In the genomic region with DNA sequence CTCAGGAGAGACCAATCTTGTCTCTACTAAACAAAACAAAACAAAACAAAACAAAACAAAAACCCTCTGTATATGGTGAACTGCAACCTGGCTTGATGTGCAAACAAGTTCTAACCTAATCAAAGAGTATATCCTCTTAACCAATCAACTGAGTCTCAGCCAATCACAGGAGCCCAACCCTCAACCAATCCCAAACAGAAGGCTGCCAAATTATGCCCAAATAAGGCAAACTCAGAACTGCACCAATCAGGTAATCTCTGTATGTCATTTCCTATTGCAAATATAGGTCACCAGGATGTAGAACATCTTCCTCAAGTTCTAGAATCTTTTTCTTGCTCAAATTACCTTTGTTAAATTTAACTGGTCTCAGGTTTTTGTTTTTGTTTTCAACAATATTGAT, we compare ENCODE assay signal across 15 cellular contexts. TPM values are rescaled to one million over a fixed set of nuclear protein-coding genes. Genes with fewer than 3 reads are reported as not detected.
DNase-seq lines count a peak whose midpoint lies in the region; ATAC-seq and TF ChIP-seq lines count a peak whose summit lies in the region.
"Had no signal": no experiment of that assay in that cellular context is flagged by ENCODE, and none has a peak within 500 bp of the region (broad histone marks: within the 10 kb centered on the region; RNA-seq: fewer than 3 reads in every experiment).

No MANE protein-coding gene starts in this region.

- H3K36me3 Mint-ChIP-seq in activated CD4-positive, alpha-beta T cell treated with anti-CD3 and anti-CD28 coated beads, Interleukin-2, amount 10 ng/mL, durations not matched to agents 24 days and 14 days (ENCODE audit: low read depth), result peaks cover 46% of the 10 kb centered on the region
- peaks cover 86% of the 10 kb centered on the region for H3K36me3 Mint-ChIP-seq in activated T-helper 17 cell treated with anti-CD3 and anti-CD28 coated beads, Interleukin-2, amount 50 U/mL, for 72 hours (ENCODE audit: low read depth)

- H3K9me3 ChIP-seq in mucosa of descending colon, result no peaks in the 10 kb centered on the region
- H3K9me3 ChIP-seq: BE2C, SJCRH30, testis had no signal

- no peak overlapping the region for H3K4me3 ChIP-seq in KMS-11 (IDR thresholded peaks at IDR 0.05; ENCODE audit: insufficient read depth, low read depth, low read length)
- H3K4me3 ChIP-seq in mucosa of descending colon, result no peak overlapping the region
- H3K4me3 ChIP-seq: SJCRH30, testis had no signal

- H3K79me2 ChIP-seq in KMS-11 (ENCODE audit: insufficient read depth, low read depth), result peaks cover 96% of the 10 kb centered on the region

- intact Hi-C loops in activated CD4-positive, alpha-beta T cell treated with anti-CD3 and anti-CD28 coated beads, Interleukin-2, amount 10 ng/mL, durations not matched to agents 24 days and 14 days (cut with micrococcal nuclease), result loop anchor here (5.0 kb wide), 3 partner anchors 317 to 647 kb away; partner anchors contain the start of genes ANKIB1, KRIT1 and VPS50
- intact Hi-C loops in mucosa of descending colon (cut with DNase I, micrococcal nuclease), result no loop called here

- peaks cover 45% of the 10 kb centered on the region for H3K4me1 Mint-ChIP-seq in activated CD4-positive, alpha-beta T cell treated with anti-CD3 and anti-CD28 coated beads, Interleukin-2, amount 10 ng/mL, durations not matched to agents 24 days and 14 days
- peaks cover 40% of the 10 kb centered on the region for H3K4me1 Mint-ChIP-seq in activated T-helper 17 cell treated with anti-CD3 and anti-CD28 coated beads, Interleukin-2, amount 50 U/mL, for 72 hours

- no peak overlapping the region for H3K27ac Mint-ChIP-seq in activated CD4-positive, alpha-beta T cell treated with anti-CD3 and anti-CD28 coated beads, Interleukin-2, amount 10 ng/mL, durations not matched to agents 24 days and 14 days
- H3K27ac Mint-ChIP-seq in activated T-helper 17 cell treated with anti-CD3 and anti-CD28 coated beads, Interleukin-2, amount 50 U/mL, for 72 hours, result peak overlapping the region; percentile 79

- peaks cover 3% of the 10 kb centered on the region; the same call in 1 of the 2 replicates for H3K36me3 ChIP-seq in KMS-11 (ENCODE audit: insufficient read depth)
- H3K36me3 ChIP-seq in mucosa of descending colon (ENCODE audit: low read depth), result no peaks in the 10 kb centered on the region

- DNase-seq in activated CD4-positive, alpha-beta T cell treated with anti-CD3 and anti-CD28 coated beads, Interleukin-2, amount 10 ng/mL, durations not matched to agents 24 days and 14 days, result peak; percentile 61
- no peak for DNase-seq in activated CD4-positive, alpha-beta T cell treated with anti-CD3 and anti-CD28 coated beads for 48 hours
- DNase-seq in mucosa of descending colon (no peak), NCI-H146 treated with DMSO at 0.1 percent for 48 hours (lab: John Stamatoyannopoulos, UW; ENCODE audit: unreplicated experiment) (no peak), HPDE6-E6E7 (ENCODE audit: extremely low spot score) (no peak)
- no peak for DNase-seq in activated effector memory CD4-positive, alpha-beta T cell treated with Interleukin-2 at 50 U/mL for 16 hours
- DNase-seq: BE2C; hypothalamus; MV-4-11; SJCRH30; stimulated activated CD4-positive, alpha-beta T cell treated with anti-CD3 and anti-CD28 coated beads, Interleukin-2, amount 100 ng/mL, for 48 hours; testis had no signal

- H3K4me2 ChIP-seq in KMS-11, result peak overlapping the region; percentile 4; the same call in 1 of the 2 replicates

- H3K27ac ChIP-seq in KMS-11, result no peak overlapping the region
- H3K27ac ChIP-seq: SJCRH30 had no signal

- H3K4me1 ChIP-seq in KMS-11 (ENCODE audit: low read depth, poor library complexity, severe bottlenecking) (peaks cover 47% of the 10 kb centered on the region), mucosa of descending colon (ENCODE audit: low read depth) (peaks cover 15% of the 10 kb centered on the region)

- no peak for TF ChIP-seq CTCF in KMS-11 (conservative IDR thresholded peaks at IDR 0.05; ENCODE audit: low read depth, low read length)
- no peak for TF ChIP-seq CTCF in mucosa of descending colon (IDR thresholded peaks at IDR 0.05)

- H3K9ac ChIP-seq in KMS-11, result no peak overlapping the region

- H3K4me3 Mint-ChIP-seq in activated CD4-positive, alpha-beta T cell treated with anti-CD3 and anti-CD28 coated beads, Interleukin-2, amount 10 ng/mL, durations not matched to agents 24 days and 14 days, result no peak overlapping the region
- peak overlapping the region; percentile 58 for H3K4me3 Mint-ChIP-seq in activated T-helper 17 cell treated with anti-CD3 and anti-CD28 coated beads, Interleukin-2, amount 50 U/mL, for 72 hours
- H3K4me3 Mint-ChIP-seq: nephron had no signal

- no peaks in the 10 kb centered on the region for H3K27me3 ChIP-seq in KMS-11 (ENCODE audit: insufficient read depth, low read depth)
- H3K27me3 ChIP-seq: BE2C, SJCRH30, testis had no signal

- H2AFZ ChIP-seq in KMS-11 (ENCODE audit: low read depth), result no peak overlapping the region

- peaks cover 30% of the 10 kb centered on the region; the same call in 1 of the 2 replicates for H4K20me1 ChIP-seq in KMS-11 (ENCODE audit: insufficient read depth)

- ATAC-seq in activated T-helper 17 cell treated with anti-CD3 and anti-CD28 coated beads, Interleukin-2, amount 50 U/mL, for 72 hours (replicated peaks), result peak; percentile 35
- ATAC-seq in mucosa of descending colon, result peak; percentile 5

- H3K27me3 Mint-ChIP-seq in activated CD4-positive, alpha-beta T cell treated with anti-CD3 and anti-CD28 coated beads, Interleukin-2, amount 10 ng/mL, durations not matched to agents 24 days and 14 days, result no peaks in the 10 kb centered on the region
- H3K27me3 Mint-ChIP-seq in activated T-helper 17 cell treated with anti-CD3 and anti-CD28 coated beads, Interleukin-2, amount 50 U/mL, for 72 hours, result no peaks in the 10 kb centered on the region

- H3K9me3 Mint-ChIP-seq in activated CD4-positive, alpha-beta T cell treated with anti-CD3 and anti-CD28 coated beads, Interleukin-2, amount 10 ng/mL, durations not matched to agents 24 days and 14 days, result no peaks in the 10 kb centered on the region
- peaks cover 5% of the 10 kb centered on the region for H3K9me3 Mint-ChIP-seq in activated T-helper 17 cell treated with anti-CD3 and anti-CD28 coated beads, Interleukin-2, amount 50 U/mL, for 72 hours

RNA-seq across cellular contexts. Expression of gene FAM133B, which starts 5.2 kb away (rescaled TPM):
- total RNA-seq in activated CD4-positive, alpha-beta T cell treated with anti-CD3 and anti-CD28 coated beads, Interleukin-2, amount 10 ng/mL, durations not matched to agents 24 days and 14 days, result 35.5 and 39.8 TPM in 2 replicates
- total RNA-seq in activated T-helper 17 cell treated with anti-CD3 and anti-CD28 coated beads, Interleukin-2, amount 50 U/mL, for 72 hours, result 10 to 100 TPM; 27.9 to 31.4 TPM
- 10 to 100 TPM; 17.3 to 25.7 (median 21.9) TPM for total RNA-seq in mucosa of descending colon

RNA-seq across cellular contexts. Expression of gene RBM48, which starts 56.4 kb away (rescaled TPM):
- total RNA-seq in activated CD4-positive, alpha-beta T cell treated with anti-CD3 and anti-CD28 coated beads, Interleukin-2, amount 10 ng/mL, durations not matched to agents 24 days and 14 days, result 14.4 and 17.3 TPM in 2 replicates
- 10 to 100 TPM; 16.7 to 18.9 TPM for total RNA-seq in activated T-helper 17 cell treated with anti-CD3 and anti-CD28 coated beads, Interleukin-2, amount 50 U/mL, for 72 hours
- 10 to 100 TPM in 2 of 3 donors, 1 to 10 TPM in 1; 8.7 to 12.9 (median 12.3) TPM for total RNA-seq in mucosa of descending colon

RNA-seq across cellular contexts. Expression of gene PEX1, which starts 56.6 kb away (rescaled TPM):
- 14.4 and 14.8 TPM in 2 replicates for total RNA-seq in activated CD4-positive, alpha-beta T cell treated with anti-CD3 and anti-CD28 coated beads, Interleukin-2, amount 10 ng/mL, durations not matched to agents 24 days and 14 days
- 10 to 100 TPM; 10.9 to 12.8 TPM for total RNA-seq in activated T-helper 17 cell treated with anti-CD3 and anti-CD28 coated beads, Interleukin-2, amount 50 U/mL, for 72 hours
- 10 to 100 TPM; 17.4 to 21.5 (median 20.4) TPM for total RNA-seq in mucosa of descending colon
